8 cellular contexts compared by ENCODE assay signal in genomic region chr7:106679153-106679931, GRCh38. TPM values are rescaled to one million over a fixed set of nuclear protein-coding genes. Genes with fewer than 3 reads are reported as not detected.
DNase-seq lines count a peak whose midpoint lies in the region.

No MANE protein-coding gene starts in this region.

- H3K36me3 ChIP-seq in GM23248 (ENCODE audit: low read depth) = no peaks in the 10 kb centered on the region

- H3K4me3 ChIP-seq in GM23248 = no peak overlapping the region

- H3K9me3 ChIP-seq in GM23248 (ENCODE audit: low read depth) = no peaks in the 10 kb centered on the region

- peak overlapping the region; percentile 30 for H2AFZ ChIP-seq in GM23248

- peaks cover 33% of the 10 kb centered on the region for H3K4me1 ChIP-seq in GM23248 (ENCODE audit: insufficient read depth)

- no peaks in the 10 kb centered on the region for H4K20me1 ChIP-seq in GM23248 (ENCODE audit: insufficient read depth)

- H3K9me2 ChIP-seq in GM23248 (ENCODE audit: insufficient read depth) = no peaks in the 10 kb centered on the region

- peaks cover 19% of the 10 kb centered on the region for H3F3A ChIP-seq in GM23248 (ENCODE audit: insufficient read depth)

- H3K79me2 ChIP-seq in GM23248 (ENCODE audit: insufficient read depth) = no peaks in the 10 kb centered on the region

- peak overlapping the region; percentile 55 for H3K4me2 ChIP-seq in GM23248 (ENCODE audit: unreplicated experiment)

- H3K27me3 ChIP-seq in GM23248 (replicated peaks; ENCODE audit: insufficient read depth) = no peaks in the 10 kb centered on the region

- H3K9ac ChIP-seq in GM23248 = peak overlapping the region; percentile 27; the same call in 1 of the 2 replicates

- DNase-seq in EH (ENCODE audit: low read depth) (peak; percentile 93), GM23248 (peak; percentile 63), SIG-M5 (lab: John Stamatoyannopoulos, UW) (peak; percentile 25), glomerular endothelial cell (ENCODE audit: extremely low read depth, low read depth, low spot score) (peak; percentile 55), iPS-NIHi7 (ENCODE audit: extremely low spot score) (no peak), ACHN (no peak), NCI-H1417 (lab: John Stamatoyannopoulos, UW) (no peak), HPDE6-E6E7 (ENCODE audit: extremely low spot score) (no peak)

- in situ Hi-C loops in GM23248 (cut with MboI) (no loop called here), ACHN (cut with HindIII; ENCODE audit: low pct_ligation_motif_present, low pct_unique_long_range_greater_than_20kb, low sequenced_read_pairs) (no loop called here)

- 22 to 26% methylated on average over 6 of the region's 6 CpGs for WGBS in GM23248 (ENCODE audit: low coverage in 1 of 2, low lambda C conversion rate in 2 of 2, missing lambda C conversion rate in 2 of 2), 2 experiments

- peak overlapping the region; percentile 46 for H3K27ac ChIP-seq in GM23248

RNA-seq across cellular contexts. Expression of gene CCDC71L, which starts 18.4 kb away (rescaled TPM):
- 77.6 and 124 TPM in 2 replicates for total RNA-seq in GM23248 (2014; rRNA removed; shearing (Covaris generic))
- polyA plus RNA-seq in GM23248 (2016; fragmentation: Nextera tagmentation; extraction: Ambion mirVana) = 23.1 and 29.8 TPM in 2 replicates
- 31.4 and 52.4 TPM in 2 replicates for total RNA-seq in glomerular endothelial cell

Comparison
In these comparisons a context has a peak if more than half of its experiments do, and no peak if none do; other contexts are left out.
1. DNase-seq: peak in EH (single experiment), GM23248 (single experiment), SIG-M5 (single experiment) and glomerular endothelial cell (single experiment); none in iPS-NIHi7 (single experiment), ACHN (single experiment), NCI-H1417 (0 of 3) and HPDE6-E6E7 (single experiment).